8 cellular contexts compared by ENCODE assay signal in genomic region chr18:79070486-79070885, GRCh38. TPM values are rescaled to one million over a fixed set of nuclear protein-coding genes. Genes with fewer than 3 reads are reported as not detected.
DNase-seq lines count a peak whose midpoint lies in the region; ATAC-seq and TF ChIP-seq lines count a peak whose summit lies in the region.

No MANE protein-coding gene starts in this region.

- peak overlapping the region; percentile 74 for H3K4me2 ChIP-seq in neural cell (ENCODE audit: low read length)

- no peaks in the 10 kb centered on the region for H3K27me3 Mint-ChIP-seq in Caco-2 (ENCODE audit: insufficient read depth, unreplicated experiment)

- no peaks in the 10 kb centered on the region for H4K20me1 ChIP-seq in neural cell (ENCODE audit: insufficient read depth)

- no peak overlapping the region for H3K9ac ChIP-seq in colonic mucosa (ENCODE audit: low read depth in 2 of 2, low read length in 2 of 2)
- H3K9ac ChIP-seq in neural cell (ENCODE audit: low read length) = no peak overlapping the region

- no peaks in the 10 kb centered on the region for H3K9me2 ChIP-seq in neural cell (ENCODE audit: insufficient read depth, low read length)

- intact Hi-C loops in Caco-2 (cut with micrococcal nuclease; ENCODE audit: unreplicated experiment) (loop anchor here (5.0 kb wide), 1 partner anchor 177 kb away; no protein-coding TSS in a partner anchor), colonic mucosa (cut with DNase I) (no loop called here)

- H3K9me3 Mint-ChIP-seq in Caco-2 (ENCODE audit: unreplicated experiment) = peaks cover 25% of the 10 kb centered on the region

- H3K79me2 ChIP-seq in neural cell (replicated peaks; ENCODE audit: insufficient read depth, low read length) = peaks cover 31% of the 10 kb centered on the region

- no peak for TF ChIP-seq RAD21 in neural cell (conservative IDR thresholded peaks at IDR 0.05)

- peaks cover 11% of the 10 kb centered on the region for H3K4me1 Mint-ChIP-seq in Caco-2 (ENCODE audit: low read depth, unreplicated experiment)

- BruUV-seq in Caco-2 (replicated peaks; lab: Mats Ljungman, UMichigan) = no TSS peak

- H3K4me1 ChIP-seq in Caco-2 = no peaks in the 10 kb centered on the region
- H3K4me1 ChIP-seq in colonic mucosa = peaks cover 4% of the 10 kb centered on the region

- H3K9me3 ChIP-seq in Caco-2 (no peaks in the 10 kb centered on the region), colonic mucosa (no peaks in the 10 kb centered on the region), neural cell (ENCODE audit: low read length) (no peaks in the 10 kb centered on the region)

- CTCF ChIA-PET in Caco-2 (lab: Charles Lee) = no interaction called here

- POLR2A ChIA-PET in Caco-2 (lab: Charles Lee) = no interaction called here

- H3F3A ChIP-seq in neural cell (ENCODE audit: insufficient read depth, low read length, poor library complexity, severe bottlenecking) = no peaks in the 10 kb centered on the region

- H3K27ac Mint-ChIP-seq in Caco-2 (ENCODE audit: unreplicated experiment) = no peak overlapping the region

- no peak for TF ChIP-seq EP300 in neural cell (conservative IDR thresholded peaks at IDR 0.05; ENCODE audit: poor library complexity, severe bottlenecking)

- ATAC-seq in GM19455 (IDR thresholded peaks at IDR 0.05; ENCODE audit: unreplicated experiment) = no peak

- TF ChIP-seq CTCF in Caco-2 (IDR thresholded peaks at IDR 0.05; ENCODE audit: insufficient read depth in 1 of 2, low read depth in 1 of 2, low read length in 1 of 2, severe bottlenecking in 1 of 2, unreplicated experiment in 1 of 2) = no peak
- TF ChIP-seq CTCF in LNCaP clone FGC (IDR thresholded peaks at IDR 0.05; ENCODE audit: control insufficient read depth, extremely low read depth, insufficient read depth) = no peak
- TF ChIP-seq CTCF in colonic mucosa (IDR thresholded peaks at IDR 0.05) = no peak
- TF ChIP-seq CTCF in neural cell (IDR thresholded peaks at IDR 0.05; ENCODE audit: poor library complexity, severe bottlenecking) = no peak

- H3K36me3 ChIP-seq in Caco-2 (ENCODE audit: control insufficient read depth, insufficient read depth, low read length) (no peaks in the 10 kb centered on the region), colonic mucosa (no peaks in the 10 kb centered on the region), neural cell (ENCODE audit: insufficient read depth, low read length) (no peaks in the 10 kb centered on the region)

- peaks cover 10% of the 10 kb centered on the region for H3K36me3 Mint-ChIP-seq in Caco-2 (ENCODE audit: insufficient read depth, unreplicated experiment)

- no peak for DNase-seq in Caco-2
- no peak for DNase-seq in LNCaP clone FGC (ENCODE audit: low read depth)
- DNase-seq in colonic mucosa = no peak
- no peak for DNase-seq in activated CD4-positive, CD25-positive, alpha-beta regulatory T cell (lab: John Stamatoyannopoulos, UW)
- no peak for DNase-seq in NCI-H1417 treated with DMSO at 0.1 percent for 48 hours (lab: John Stamatoyannopoulos, UW)
- no peak for DNase-seq in NCI-H510A (lab: John Stamatoyannopoulos, UW)

- H3K4me3 ChIP-seq in Caco-2 (ENCODE audit: low read depth, low read length) = peak overlapping the region; percentile 63
- peak overlapping the region; percentile 93 for H3K4me3 ChIP-seq in LNCaP clone FGC (ENCODE audit: low read depth, low read length)
- peak overlapping the region; percentile 99 for H3K4me3 ChIP-seq in colonic mucosa
- H3K4me3 ChIP-seq in neural cell (ENCODE audit: low read length) = peak overlapping the region; percentile 79

- H2AFZ ChIP-seq in neural cell (ENCODE audit: low read depth, low read length) = no peak overlapping the region

- peak overlapping the region; percentile 82 for H3K4me3 Mint-ChIP-seq in Caco-2 (ENCODE audit: unreplicated experiment)

- H3K27ac ChIP-seq in colonic mucosa (no peak overlapping the region), neural cell (ENCODE audit: low read length) (no peak overlapping the region)

- H3K27me3 ChIP-seq in Caco-2 (replicated peaks; ENCODE audit: control insufficient read depth, insufficient read depth, low read length) (no peaks in the 10 kb centered on the region), colonic mucosa (no peaks in the 10 kb centered on the region), neural cell (ENCODE audit: insufficient read depth, low read depth, low read length) (no peaks in the 10 kb centered on the region)

TF ChIP-seq in neural cell, 6 proteins besides CTCF, POLR2A, EP300 and RAD21:
- TF ChIP-seq, protein P1, sequence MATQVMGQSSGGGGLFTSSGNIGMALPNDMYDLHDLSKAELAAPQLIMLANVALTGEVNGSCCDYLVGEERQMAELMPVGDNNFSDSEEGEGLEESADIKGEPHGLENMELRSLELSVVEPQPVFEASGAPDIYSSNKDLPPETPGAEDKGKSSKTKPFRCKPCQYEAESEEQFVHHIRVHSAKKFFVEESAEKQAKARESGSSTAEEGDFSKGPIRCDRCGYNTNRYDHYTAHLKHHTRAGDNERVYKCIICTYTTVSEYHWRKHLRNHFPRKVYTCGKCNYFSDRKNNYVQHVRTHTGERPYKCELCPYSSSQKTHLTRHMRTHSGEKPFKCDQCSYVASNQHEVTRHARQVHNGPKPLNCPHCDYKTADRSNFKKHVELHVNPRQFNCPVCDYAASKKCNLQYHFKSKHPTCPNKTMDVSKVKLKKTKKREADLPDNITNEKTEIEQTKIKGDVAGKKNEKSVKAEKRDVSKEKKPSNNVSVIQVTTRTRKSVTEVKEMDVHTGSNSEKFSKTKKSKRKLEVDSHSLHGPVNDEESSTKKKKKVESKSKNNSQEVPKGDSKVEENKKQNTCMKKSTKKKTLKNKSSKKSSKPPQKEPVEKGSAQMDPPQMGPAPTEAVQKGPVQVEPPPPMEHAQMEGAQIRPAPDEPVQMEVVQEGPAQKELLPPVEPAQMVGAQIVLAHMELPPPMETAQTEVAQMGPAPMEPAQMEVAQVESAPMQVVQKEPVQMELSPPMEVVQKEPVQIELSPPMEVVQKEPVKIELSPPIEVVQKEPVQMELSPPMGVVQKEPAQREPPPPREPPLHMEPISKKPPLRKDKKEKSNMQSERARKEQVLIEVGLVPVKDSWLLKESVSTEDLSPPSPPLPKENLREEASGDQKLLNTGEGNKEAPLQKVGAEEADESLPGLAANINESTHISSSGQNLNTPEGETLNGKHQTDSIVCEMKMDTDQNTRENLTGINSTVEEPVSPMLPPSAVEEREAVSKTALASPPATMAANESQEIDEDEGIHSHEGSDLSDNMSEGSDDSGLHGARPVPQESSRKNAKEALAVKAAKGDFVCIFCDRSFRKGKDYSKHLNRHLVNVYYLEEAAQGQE (IDR thresholded peaks at IDR 0.05; ENCODE audit: borderline replicate concordance) = no peak
- TF ChIP-seq EZH2 (IDR thresholded peaks at IDR 0.05; ENCODE audit: borderline replicate concordance, insufficient read depth, low read length, poor library complexity, severe bottlenecking) (no peak), POLR2AphosphoS5 (IDR thresholded peaks at IDR 0.05) (no peak), MXI1 (conservative IDR thresholded peaks at IDR 0.05; ENCODE audit: poor library complexity, severe bottlenecking) (no peak), TAF1 (IDR thresholded peaks at IDR 0.05; ENCODE audit: low read depth) (no peak), SMC3 (conservative IDR thresholded peaks at IDR 0.05; ENCODE audit: poor library complexity) (no peak)

RNA-seq across cellular contexts. Expression of gene ATP9B, which starts 1.3 kb away (rescaled TPM):
- total RNA-seq in Caco-2 (2022) (13.0 and 15.8 TPM in 2 replicates), colonic mucosa (10 to 100 TPM; 20.4 to 30.3 TPM)
- 11.6 and 15.4 TPM in 2 replicates for polyA plus RNA-seq in neural cell
- polyA minus RNA-seq in neural cell = 53.6 and 64.8 TPM in 2 replicates
